In the genomic region with DNA sequence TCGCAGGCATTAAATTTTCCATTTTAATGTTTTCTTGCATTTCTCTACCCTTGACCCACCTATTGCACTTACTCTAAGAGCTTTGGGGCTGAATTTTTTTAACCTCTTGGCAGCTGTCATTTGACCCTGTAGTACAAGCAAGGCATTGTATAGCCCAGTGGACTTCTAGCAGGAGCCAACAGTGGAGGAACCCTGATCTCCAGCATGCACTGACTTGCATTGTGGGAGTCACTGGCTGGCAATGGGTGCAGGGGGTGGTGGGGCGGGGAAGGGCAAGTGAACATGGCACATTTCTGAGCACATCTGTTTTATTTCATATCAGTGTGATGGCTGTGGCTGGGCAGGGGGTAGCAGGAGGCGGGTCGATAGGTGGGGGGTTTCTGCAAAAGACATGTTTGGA, we compare ENCODE assay signal across 20 cellular contexts.
A peak's percentile ranks its signal among the peaks of the same experiment; 100 is the strongest.
DNase-seq lines count a peak whose midpoint lies in the region; ATAC-seq, FAIRE-seq and TF ChIP-seq lines count a peak whose summit lies in the region.
"Had no signal": no experiment of that assay in that cellular context is flagged by ENCODE, and none has a peak within 500 bp of the region (broad histone marks: within the 10 kb centered on the region; RNA-seq: fewer than 3 reads in every experiment).

No MANE protein-coding gene starts in this region.

- ATAC-seq in RWPE2 (ENCODE audit: low read depth) (peak; percentile 47; the same call in 2 of the 3 replicates), esophagus mucosa (peak; percentile 19), body of pancreas (no peak)

- peak overlapping the region; percentile 76 for H3K27ac Mint-ChIP-seq in neural crest cell (ENCODE audit: unreplicated experiment)
- H3K27ac Mint-ChIP-seq: CD4-positive, alpha-beta memory T cell; HFFc6 had no signal

- H3K27ac ChIP-seq in RWPE2 (ENCODE audit: poor library complexity, severe bottlenecking) (no peak overlapping the region), body of pancreas (no peak overlapping the region)

- H3K36me3 Mint-ChIP-seq in neural crest cell (ENCODE audit: low read depth), result no peaks in the 10 kb centered on the region
- H3K36me3 Mint-ChIP-seq: CD4-positive, alpha-beta memory T cell had no signal

- H3K4me1 ChIP-seq in RWPE2 (ENCODE audit: insufficient read depth, poor library complexity, severe bottlenecking), result peaks cover 26% of the 10 kb centered on the region
- no peaks in the 10 kb centered on the region for H3K4me1 ChIP-seq in body of pancreas
- H3K4me1 ChIP-seq: HAP-1 had no signal

- peaks cover 4% of the 10 kb centered on the region for H3K4me1 Mint-ChIP-seq in neural crest cell
- H3K4me1 Mint-ChIP-seq: CD4-positive, alpha-beta memory T cell had no signal

- no peak for DNase-seq in RWPE2 (ENCODE audit: low spot score)
- DNase-seq in bronchial epithelial cell (ENCODE audit: low read depth), result peak; percentile 67
- no peak for DNase-seq in neural crest cell (ENCODE audit: low read depth, low spot score)
- DNase-seq in activated CD8-positive, alpha-beta memory T cell treated with anti-CD3 and anti-CD28 coated beads, Interleukin-2, amount 50 U/mL, for 4 hours, result no peak
- DNase-seq in body of pancreas, result no peak
- DNase-seq in activated naive CD4-positive, alpha-beta T cell treated with Interleukin-2 at 50 U/mL for 16 hours, result no peak
- DNase-seq: C1 segment of cervical spinal cord; Calu3; CD4-positive, alpha-beta memory T cell; COR-L47; DMS53; DMS79 treated with DMSO at 0.1 percent for 48 hours; GF-D8; GOT3; HFFc6 had no signal

- 90 to 92% methylated on average over 4 of the region's 4 CpGs for WGBS in body of pancreas, 2 donors

- no peak for FAIRE-seq in bronchial epithelial cell (lab: Jason Lieb, UNC)
- FAIRE-seq: GM12891, GM18507, H54 had no signal

- H3K4me3 Mint-ChIP-seq in neural crest cell, result no peak overlapping the region
- H3K4me3 Mint-ChIP-seq: CD4-positive, alpha-beta memory T cell; HFFc6 had no signal

- no peak overlapping the region for H3K4me3 ChIP-seq in RWPE2 (ENCODE audit: severe bottlenecking)
- no peak overlapping the region for H3K4me3 ChIP-seq in bronchial epithelial cell (ENCODE audit: low read depth, low read length)
- no peak overlapping the region for H3K4me3 ChIP-seq in body of pancreas
- H3K4me3 ChIP-seq: HAP-1 had no signal

- no peaks in the 10 kb centered on the region for H3K27me3 ChIP-seq in RWPE2 (ENCODE audit: insufficient read depth, poor library complexity, severe bottlenecking)
- H3K27me3 ChIP-seq in bronchial epithelial cell (ENCODE audit: control insufficient read depth, insufficient read depth, low read length), result no peaks in the 10 kb centered on the region
- no peaks in the 10 kb centered on the region for H3K27me3 ChIP-seq in body of pancreas

- TF ChIP-seq CTCF in RWPE2 (IDR thresholded peaks at IDR 0.05; ENCODE audit: poor library complexity, severe bottlenecking), result no peak
- TF ChIP-seq CTCF in bronchial epithelial cell (IDR thresholded peaks at IDR 0.05; ENCODE audit: insufficient read depth, low read length, severe bottlenecking), result no peak
- no peak for TF ChIP-seq CTCF in neural crest cell (conservative IDR thresholded peaks at IDR 0.05)
- TF ChIP-seq CTCF in body of pancreas (IDR thresholded peaks at IDR 0.05), result no peak

- H3K36me3 ChIP-seq in RWPE2 (ENCODE audit: low read depth), result no peaks in the 10 kb centered on the region
- H3K36me3 ChIP-seq in bronchial epithelial cell (ENCODE audit: control insufficient read depth, insufficient read depth, low read length), result no peaks in the 10 kb centered on the region
- no peaks in the 10 kb centered on the region for H3K36me3 ChIP-seq in body of pancreas (replicated peaks in 1 of 2; ENCODE audit: insufficient read depth in 1 of 2, low read depth in 2 of 2)
- H3K36me3 ChIP-seq: HAP-1 had no signal

- peaks cover 2% of the 10 kb centered on the region for H3K9me3 Mint-ChIP-seq in neural crest cell
- H3K9me3 Mint-ChIP-seq: CD4-positive, alpha-beta memory T cell had no signal

- H3K27me3 Mint-ChIP-seq in neural crest cell (ENCODE audit: low read depth), result peaks cover 73% of the 10 kb centered on the region

- H3K9me3 ChIP-seq in RWPE2 (ENCODE audit: severe bottlenecking) (no peaks in the 10 kb centered on the region), body of pancreas (no peaks in the 10 kb centered on the region)
- H3K9me3 ChIP-seq: HAP-1 had no signal

- TF ChIP-seq POLR2A in body of pancreas (IDR thresholded peaks at IDR 0.05), result no peak

- intact Hi-C loops in body of pancreas (cut with DNase I), result no loop called here
